14 cellular contexts compared by ENCODE assay signal in genomic region chr13:34347784-34348573, GRCh38.
A peak's percentile ranks its signal among the peaks of the same experiment; 100 is the strongest.
DNase-seq lines count a peak whose midpoint lies in the region; ATAC-seq, FAIRE-seq and TF ChIP-seq lines count a peak whose summit lies in the region.
"Had no signal": no experiment of that assay in that cellular context is flagged by ENCODE, and none has a peak within 500 bp of the region (broad histone marks: within the 10 kb centered on the region; RNA-seq: fewer than 3 reads in every experiment).

No MANE protein-coding gene starts in this region.

- ATAC-seq in GM19023 (IDR thresholded peaks at IDR 0.05; ENCODE audit: unreplicated experiment) (no peak), HG02973 (IDR thresholded peaks at IDR 0.05; ENCODE audit: unreplicated experiment) (no peak)

- peaks cover 0 to 23% (median 9%) of the 10 kb centered on the region in 4 donors for H3K4me1 ChIP-seq in stomach
- no peaks in the 10 kb centered on the region for H3K4me1 ChIP-seq in ascending aorta
- H3K4me1 ChIP-seq: Caco-2 had no signal

- DNase-seq in NCI-H2029 (lab: John Stamatoyannopoulos, UW) (peak; percentile 27), NCI-H2029 treated with DMSO at 0.1 percent for 48 hours (lab: John Stamatoyannopoulos, UW) (no peak), stomach (peak; percentile 63), ascending aorta (ENCODE audit: low spot score in 2 of 2) (no peak)
- DNase-seq: activated CD4-positive, alpha-beta T cell treated with anti-CD3 and anti-CD28 coated beads for 1 hour; IMR-90; NCI-H2107 had no signal

- TF ChIP-seq CTCF in VCaP (conservative IDR thresholded peaks at IDR 0.05) (no peak; the same call in 1 of the 2 replicates), stomach (IDR thresholded peaks at IDR 0.05) (no peak), ascending aorta (IDR thresholded peaks at IDR 0.05) (no peak)

- TF ChIP-seq POLR2A in stomach (IDR thresholded peaks at IDR 0.05): no peak

- no peaks in the 10 kb centered on the region for H3K36me3 ChIP-seq in stomach
- H3K36me3 ChIP-seq in ascending aorta: no peaks in the 10 kb centered on the region

- peak; percentile 87 for FAIRE-seq in islet of Langerhans (lab: Jason Lieb, UNC)
- FAIRE-seq: endometrium had no signal

- no peaks in the 10 kb centered on the region for H3K27me3 ChIP-seq in stomach
- no peaks in the 10 kb centered on the region for H3K27me3 ChIP-seq in ascending aorta

- H3K9me3 ChIP-seq in stomach: no peaks in the 10 kb centered on the region
- no peaks in the 10 kb centered on the region for H3K9me3 ChIP-seq in ascending aorta

- H3K27ac ChIP-seq in VCaP (peak overlapping the region; percentile 93), stomach (peak overlapping the region; percentile 60 to 76 (median 68)), ascending aorta (no peak overlapping the region)
- H3K27ac ChIP-seq: SK-N-MC had no signal

- WGBS in stomach, 5 donors: 18 to 46% (median 28%) methylated on average over 10 of the region's 10 CpGs

- H3K4me3 ChIP-seq in stomach: no peak overlapping the region
- no peak overlapping the region for H3K4me3 ChIP-seq in ascending aorta
- H3K4me3 ChIP-seq: SK-N-MC had no signal

- TF ChIP-seq EP300 in stomach (IDR thresholded peaks at IDR 0.05): no peak

- intact Hi-C loops in stomach (cut with DNase I; ENCODE audit: low total_unique reads) (no loop called here), ascending aorta (cut with DNase I) (no loop called here)

Comparison
In these comparisons a context has a peak if more than half of its experiments do, and no peak if none do; other contexts are left out.
1. DNase-seq: peak in NCI-H2029 (single experiment) and stomach (single experiment); none in NCI-H2029 treated with DMSO at 0.1 percent for 48 hours (single experiment) and ascending aorta (0 of 2).
2. H3K27ac ChIP-seq: peak in VCaP (single experiment) and stomach (5 of 5); none in ascending aorta (0 of 2).